ENCODE assay signal across 9 cellular contexts in genomic region chr17:79809530-79810137, GRCh38. TPM values are rescaled to one million over a fixed set of nuclear protein-coding genes. Genes with fewer than 3 reads are reported as not detected.
DNase-seq lines count a peak whose midpoint lies in the region; ATAC-seq and TF ChIP-seq lines count a peak whose summit lies in the region.
"Had no signal": no experiment of that assay in that cellular context is flagged by ENCODE, and none has a peak within 500 bp of the region (broad histone marks: within the 10 kb centered on the region; RNA-seq: fewer than 3 reads in every experiment).

No MANE protein-coding gene starts in this region.

- H3K27me3 Mint-ChIP-seq in activated T-helper 17 cell treated with anti-CD3 and anti-CD28 coated beads, Interleukin-2, amount 50 U/mL, for 72 hours = peaks cover 54% of the 10 kb centered on the region

- no peaks in the 10 kb centered on the region for H3K79me1 ChIP-seq in IMR-90 (ENCODE audit: low read depth in 1 of 2, low read length in 2 of 2)

- H3K27ac ChIP-seq in IMR-90 (ENCODE audit: insufficient read depth, low read length) = no peak overlapping the region; the same call in 1 of the 2 replicates
- peak overlapping the region; percentile 78 for H3K27ac ChIP-seq in neural cell (ENCODE audit: low read length)

- peak overlapping the region; percentile 33; the same call in 1 of the 2 replicates for H3K4me2 ChIP-seq in IMR-90 (ENCODE audit: low read depth, low read length)
- H3K4me2 ChIP-seq in neural cell (ENCODE audit: low read length) = peak overlapping the region; percentile 50

- H3K4me3 Mint-ChIP-seq in activated T-helper 17 cell treated with anti-CD3 and anti-CD28 coated beads, Interleukin-2, amount 50 U/mL, for 72 hours = peak overlapping the region; percentile 33
- H3K4me3 Mint-ChIP-seq: activated T-cell treated with anti-CD3 and anti-CD28 coated beads, Interleukin-2, amount 50 U/mL, for 24 hours had no signal

- peak overlapping the region; percentile 1; the same call in 1 of the 2 replicates for H3K4me3 ChIP-seq in IMR-90 (ENCODE audit: insufficient read depth, low read depth, low read length)
- peak overlapping the region; percentile 58 for H3K4me3 ChIP-seq in neural cell (ENCODE audit: low read length)

- H2AFZ ChIP-seq in IMR-90 (replicated peaks; ENCODE audit: low read length, poor library complexity) (peak overlapping the region; percentile 16), neural cell (ENCODE audit: low read depth, low read length) (no peak overlapping the region)

- 0 out of 2 replicates have a peak overlapping the region, but pooled peaks have one; percentile 84 for H2AK5ac ChIP-seq in IMR-90 (ENCODE audit: low read depth, low read length)

- H2AK9ac ChIP-seq in IMR-90 (replicated peaks; ENCODE audit: low read depth, low read length, poor library complexity) = no peak overlapping the region

- no peak for TF ChIP-seq EP300 in neural cell (conservative IDR thresholded peaks at IDR 0.05; ENCODE audit: poor library complexity, severe bottlenecking)

- H3K27ac Mint-ChIP-seq in activated T-helper 17 cell treated with anti-CD3 and anti-CD28 coated beads, Interleukin-2, amount 50 U/mL, for 72 hours = no peak overlapping the region
- H3K27ac Mint-ChIP-seq: activated T-cell treated with anti-CD3 and anti-CD28 coated beads, Interleukin-2, amount 50 U/mL, for 24 hours had no signal

- no peak overlapping the region for H3K56ac ChIP-seq in IMR-90 (ENCODE audit: extremely low read depth, insufficient read depth, low read length)

- peaks cover 12% of the 10 kb centered on the region for H3F3A ChIP-seq in neural cell (ENCODE audit: insufficient read depth, low read length, poor library complexity, severe bottlenecking)

- no peaks in the 10 kb centered on the region for H3K79me2 ChIP-seq in neural cell (replicated peaks; ENCODE audit: insufficient read depth, low read length)

- CTCF ChIA-PET in IMR-90 (lab: Yijun Ruan, JAX) = no interaction called here

- BruUV-seq in IMR-90 (replicated peaks; lab: Mats Ljungman, UMichigan) = no TSS peak

- peaks cover 4% of the 10 kb centered on the region; the same call in 1 of the 2 replicates for H4K20me1 ChIP-seq in IMR-90 (ENCODE audit: insufficient read depth, low read length)
- H4K20me1 ChIP-seq in neural cell (ENCODE audit: insufficient read depth) = no peaks in the 10 kb centered on the region

- dilution Hi-C loops in IMR-90 (cut with HindIII; ENCODE audit: low sequenced_read_pairs, unreplicated experiment) = no loop called here

- H2BK120ac ChIP-seq in IMR-90 (ENCODE audit: low read depth, low read length) = 0 out of 2 replicates have a peak overlapping the region, but pooled peaks have one; percentile 21

- WGBS in IMR-90 (ENCODE audit: extremely low coverage in 2 of 2, insufficient read length in 1 of 2), 2 experiments = 8% methylated on average over 9 of the region's 43 CpGs; no CpG with 5 or more reads in 1 of the 2 experiments

- no peak overlapping the region for H3K4ac ChIP-seq in IMR-90 (ENCODE audit: low read depth, low read length)

- intact Hi-C loops in IMR-90 (cut with micrococcal nuclease) = no loop called here
- intact Hi-C loops in left ventricle myocardium superior (cut with micrococcal nuclease) = no loop called here

- no peak overlapping the region; the same call in 1 of the 2 replicates for H2BK20ac ChIP-seq in IMR-90 (ENCODE audit: low read depth, low read length)

- no peaks in the 10 kb centered on the region for H3K9me2 ChIP-seq in neural cell (ENCODE audit: insufficient read depth, low read length)

- in situ Hi-C loops in IMR-90 (cut with MboI; ENCODE audit: low sequenced_read_pairs) = no loop called here

- peaks cover 20% of the 10 kb centered on the region for H3K4me1 Mint-ChIP-seq in activated T-helper 17 cell treated with anti-CD3 and anti-CD28 coated beads, Interleukin-2, amount 50 U/mL, for 72 hours

- H3K27me3 ChIP-seq in IMR-90 (ENCODE audit: control insufficient read depth, insufficient read depth, low read length) (peaks cover 90% of the 10 kb centered on the region), neural cell (ENCODE audit: insufficient read depth, low read depth, low read length) (peaks cover 70% of the 10 kb centered on the region)

- peaks cover 12% of the 10 kb centered on the region for H3K4me1 ChIP-seq in IMR-90 (ENCODE audit: control insufficient read depth, insufficient read depth, low read length)

- H3K23ac ChIP-seq in IMR-90 (ENCODE audit: low read depth, low read length) = no peak overlapping the region

- H3K9me1 ChIP-seq in IMR-90 (ENCODE audit: insufficient read depth, low read length) = no peaks in the 10 kb centered on the region

- H3K9me3 ChIP-seq in IMR-90 (ENCODE audit: control insufficient read depth, insufficient read depth, low read length) (no peaks in the 10 kb centered on the region; the same call in 1 of the 2 replicates), neural cell (ENCODE audit: low read length) (no peaks in the 10 kb centered on the region)

- no peak overlapping the region for H2BK5ac ChIP-seq in IMR-90 (ENCODE audit: low read depth, low read length, poor library complexity, severe bottlenecking)

- no peak overlapping the region; a peak in 1 of 4 replicates for H4K8ac ChIP-seq in IMR-90 (ENCODE audit: low read depth in 2 of 2, low read length in 2 of 2)

- DNase-seq in DMS53 treated with DMSO at 0.1 percent for 48 hours (lab: John Stamatoyannopoulos, UW; ENCODE audit: unreplicated experiment) (peak; percentile 33), IMR-90 (no peak), left ventricle myocardium superior (no peak), Ammon's horn (ENCODE audit: low spot score) (no peak)

- no peak overlapping the region for H3K14ac ChIP-seq in IMR-90 (replicated peaks; ENCODE audit: low read depth, low read length)

- ATAC-seq in IMR-90 (ENCODE audit: low read depth) (no peak; the same call in 1 of the 2 replicates), HG02759 (IDR thresholded peaks at IDR 0.05; ENCODE audit: unreplicated experiment) (no peak), GM21528 (IDR thresholded peaks at IDR 0.05; ENCODE audit: low FRiP score, unreplicated experiment) (no peak), left ventricle myocardium superior (no peak)
- ATAC-seq in activated T-helper 17 cell treated with anti-CD3 and anti-CD28 coated beads, Interleukin-2, amount 50 U/mL, for 72 hours (replicated peaks) = no peak

- H3K9ac ChIP-seq in IMR-90 (ENCODE audit: low read depth, low read length) = no peak overlapping the region
- peak overlapping the region; percentile 84 for H3K9ac ChIP-seq in neural cell (ENCODE audit: low read length)

- peaks cover 9% of the 10 kb centered on the region for H3K36me3 Mint-ChIP-seq in activated T-helper 17 cell treated with anti-CD3 and anti-CD28 coated beads, Interleukin-2, amount 50 U/mL, for 72 hours (ENCODE audit: low read depth)

- no peak for TF ChIP-seq RAD21 in IMR-90 (IDR thresholded peaks at IDR 0.05; ENCODE audit: low read length)
- TF ChIP-seq RAD21 in neural cell (conservative IDR thresholded peaks at IDR 0.05) = no peak

- POLR2A ChIA-PET in IMR-90 (lab: Charles Lee; ENCODE audit: unreplicated experiment) = interaction anchor here (0.6 kb wide), 1 partner anchor 13 kb away, joined by 3 read pairs; no protein-coding TSS in a partner anchor

- H4K91ac ChIP-seq in IMR-90 (ENCODE audit: insufficient read depth, low read depth, low read length) = no peak overlapping the region; the same call in 1 of the 2 replicates

- TF ChIP-seq CTCF in IMR-90 (conservative IDR thresholded peaks at IDR 0.05; ENCODE audit: low read depth, low read length) (no peak), neural cell (IDR thresholded peaks at IDR 0.05; ENCODE audit: poor library complexity, severe bottlenecking) (no peak)

- no peak overlapping the region for H2BK15ac ChIP-seq in IMR-90 (ENCODE audit: low read depth, low read length)

- H3K18ac ChIP-seq in IMR-90 (ENCODE audit: low read depth, low read length) = no peak overlapping the region

- H4K5ac ChIP-seq in IMR-90 (ENCODE audit: low read depth, low read length) = no peak overlapping the region

- peaks cover 2% of the 10 kb centered on the region for H3K9me3 Mint-ChIP-seq in activated T-helper 17 cell treated with anti-CD3 and anti-CD28 coated beads, Interleukin-2, amount 50 U/mL, for 72 hours
- H3K9me3 Mint-ChIP-seq: activated T-cell treated with anti-CD3 and anti-CD28 coated beads, Interleukin-2, amount 50 U/mL, for 24 hours had no signal

- H3K36me3 ChIP-seq in IMR-90 (ENCODE audit: control insufficient read depth, insufficient read depth, low read length) (no peaks in the 10 kb centered on the region), neural cell (ENCODE audit: insufficient read depth, low read length) (no peaks in the 10 kb centered on the region)

- TF ChIP-seq POLR2A in IMR-90 (IDR thresholded peaks at IDR 0.05; ENCODE audit: low read depth, low read length) = no peak

TF ChIP-seq in IMR-90, 13 proteins besides CTCF, POLR2A, EP300 and RAD21 (continues in another document):
- TF ChIP-seq MAZ (IDR thresholded peaks at IDR 0.05; ENCODE audit: borderline replicate concordance, low read depth, low read length) = no peak

TF ChIP-seq in neural cell, 6 proteins besides CTCF, POLR2A, EP300 and RAD21 (continues in another document):
- TF ChIP-seq MXI1 (conservative IDR thresholded peaks at IDR 0.05; ENCODE audit: poor library complexity, severe bottlenecking) (no peak), TAF1 (IDR thresholded peaks at IDR 0.05; ENCODE audit: low read depth) (no peak)

RNA-seq across cellular contexts. Expression of gene CBX8, which starts 12.8 kb away (rescaled TPM):
- total RNA-seq in IMR-90 (2012; rRNA removed) (5.3 and 5.4 TPM in 2 replicates), left ventricle myocardium superior (8.2 TPM)
- polyA plus RNA-seq in IMR-90 (2012; rRNA removed) (2.4 and 3.2 TPM in 2 replicates), neural cell (15.4 and 27.6 TPM in 2 replicates)
- 0.49 and 1.0 TPM in 2 replicates for polyA plus RNA-seq in IMR-90 (2012; cell fraction: cytosol; rRNA removed)
- polyA plus RNA-seq in IMR-90 (2012; cell fraction: nucleus; rRNA removed; ENCODE audit: low replicate concordance) = 1.4 and 2.6 TPM in 2 replicates
- total RNA-seq in activated T-helper 17 cell treated with anti-CD3 and anti-CD28 coated beads, Interleukin-2, amount 50 U/mL, for 72 hours = 1 to 10 TPM; 1.6 to 5.5 TPM
- 26.4 and 33.8 TPM in 2 replicates for polyA minus RNA-seq in neural cell

RNA-seq across cellular contexts. Expression of gene CBX4, which starts 29.6 kb away (rescaled TPM):
- total RNA-seq in IMR-90 (2012; rRNA removed) = 3.2 and 5.3 TPM in 2 replicates
- polyA plus RNA-seq in IMR-90 (2012; rRNA removed) = 9.4 and 12.9 TPM in 2 replicates
- 13.2 and 18.5 TPM in 2 replicates for polyA plus RNA-seq in IMR-90 (2012; cell fraction: cytosol; rRNA removed)
- 21.8 and 29.2 TPM in 2 replicates for polyA plus RNA-seq in IMR-90 (2012; cell fraction: nucleus; rRNA removed; ENCODE audit: low replicate concordance)
- 1 to 10 TPM; 8.7 to 9.1 TPM for total RNA-seq in activated T-helper 17 cell treated with anti-CD3 and anti-CD28 coated beads, Interleukin-2, amount 50 U/mL, for 72 hours
- polyA plus RNA-seq in neural cell = 31.9 and 34.6 TPM in 2 replicates
- 43.3 and 45.8 TPM in 2 replicates for polyA minus RNA-seq in neural cell
- 27.4 TPM for total RNA-seq in left ventricle myocardium superior

RNA-seq across cellular contexts. Expression of gene CBX2, which starts 31.7 kb away (rescaled TPM):
- total RNA-seq in IMR-90 (2012; rRNA removed) (2.0 and 2.2 TPM in 2 replicates), left ventricle myocardium superior (2.9 TPM)
- polyA plus RNA-seq in IMR-90 (2012; rRNA removed) (3.2 and 4.0 TPM in 2 replicates), neural cell (15.9 and 16.9 TPM in 2 replicates)
- 2.9 and 4.0 TPM in 2 replicates for polyA plus RNA-seq in IMR-90 (2012; cell fraction: cytosol; rRNA removed)
- 4.3 and 7.7 TPM in 2 replicates for polyA plus RNA-seq in IMR-90 (2012; cell fraction: nucleus; rRNA removed; ENCODE audit: low replicate concordance)
- total RNA-seq in activated T-helper 17 cell treated with anti-CD3 and anti-CD28 coated beads, Interleukin-2, amount 50 U/mL, for 72 hours = 1 to 10 TPM in 1 of 2 donors, under 1 TPM in 1; 0.50 to 1.6 TPM
- polyA minus RNA-seq in neural cell = 27.1 and 28.5 TPM in 2 replicates
